Comparison of ENCODE assay signal across 39 cellular contexts in the genomic region with DNA sequence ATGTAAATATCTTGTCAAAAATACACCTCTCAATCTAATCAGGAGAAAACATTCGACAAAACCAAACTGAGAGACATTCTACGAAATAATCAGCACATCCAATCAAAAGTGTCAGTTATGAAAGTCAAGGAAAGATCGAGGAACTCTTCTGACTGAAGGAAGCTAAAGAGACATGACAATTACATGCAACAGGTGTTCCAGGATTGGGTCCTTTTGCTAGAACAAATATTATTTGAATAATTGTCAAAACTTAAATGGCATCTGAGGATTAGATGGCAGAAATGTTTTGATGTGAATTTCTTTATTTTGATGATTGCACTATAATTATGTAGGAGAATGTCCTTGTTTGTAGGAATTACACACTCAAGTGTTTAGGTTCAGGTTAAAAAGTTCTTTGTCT.
"Had no signal": no experiment of that assay in that cellular context is flagged by ENCODE, and none has a peak within 500 bp of the region (broad histone marks: within the 10 kb centered on the region; RNA-seq: fewer than 3 reads in every experiment).

No MANE protein-coding gene starts in this region.

- H3K36me3 Mint-ChIP-seq: activated naive CD4-positive, alpha-beta T cell treated with anti-CD3 and anti-CD28 coated beads, Interleukin-2, amount 10 ng/mL, durations not matched to agents 7 days and 5 days; activated naive CD4-positive, alpha-beta T cell treated with anti-CD3 and anti-CD28 coated beads, Interleukin-2, amount 50 U/mL, for 24 hours; activated naive CD4-positive, alpha-beta T cell treated with anti-CD3 and anti-CD28 coated beads, Interleukin-2, amount 50 U/mL, for 72 hours; activated naive CD8-positive, alpha-beta T cell; activated naive CD8-positive, alpha-beta T cell treated with anti-CD3 and anti-CD28 coated beads for 36 hours; activated naive CD8-positive, alpha-beta T cell treated with anti-CD3 and anti-CD28 coated beads, Interleukin-2, amount 10 ng/mL, durations not matched to agents 7 days and 5 days; brain had no signal

- H3K36me3 ChIP-seq: adrenal gland, ascending aorta, brain microvascular endothelial cell, breast epithelium, cardiac muscle cell had no signal

- H3K27me3 ChIP-seq: ascending aorta, body of pancreas, breast epithelium, cardiac muscle cell had no signal

- FAIRE-seq: astrocyte, bronchial epithelial cell had no signal

- H3K4me3 Mint-ChIP-seq: activated naive CD4-positive, alpha-beta T cell treated with anti-CD3 and anti-CD28 coated beads for 36 hours; activated naive CD4-positive, alpha-beta T cell treated with anti-CD3 and anti-CD28 coated beads, Interleukin-2, amount 10 ng/mL, durations not matched to agents 7 days and 5 days; activated naive CD4-positive, alpha-beta T cell treated with anti-CD3 and anti-CD28 coated beads, Interleukin-2, amount 50 U/mL, for 24 hours; activated naive CD8-positive, alpha-beta T cell; activated naive CD8-positive, alpha-beta T cell treated with anti-CD3 and anti-CD28 coated beads for 36 hours; activated naive CD8-positive, alpha-beta T cell treated with anti-CD3 and anti-CD28 coated beads, Interleukin-2, amount 10 ng/mL, durations not matched to agents 7 days and 5 days; activated naive CD8-positive, alpha-beta T cell treated with anti-CD3 and anti-CD28 coated beads, Interleukin-2, amount 50 U/mL, for 24 hours; activated T-cell treated with anti-CD3 and anti-CD28 coated beads, Interleukin-2, amount 50 U/mL, for 24 hours; activated T-cell treated with anti-CD3 and anti-CD28 coated beads, Interleukin-2, amount 50 U/mL, for 4 hours; activated T-cell treated with anti-CD3 and anti-CD28 coated beads, Interleukin-2, amount 50 U/mL, for 72 hours; activated T-helper 1 cell treated with anti-CD3 and anti-CD28 coated beads, Interleukin-12 subunit alpha, Interleukin-12 subunit beta, Interleukin-2, Interleukin-4 antibody, amounts not matched to agents 30 ng/mL and 10 ng/mL and 1 ng/mL, durations not matched to agents 14 hours and 24 hours and 36 hours; activated T-helper 17 cell treated with anti-CD3 and anti-CD28 coated beads, Interleukin-2, amount 50 U/mL, for 72 hours; brain; central memory CD8-positive, alpha-beta T cell had no signal

- H3K4me1 Mint-ChIP-seq: activated naive CD4-positive, alpha-beta T cell treated with anti-CD3 and anti-CD28 coated beads, Interleukin-2, amount 10 ng/mL, durations not matched to agents 7 days and 5 days; activated naive CD4-positive, alpha-beta T cell treated with anti-CD3 and anti-CD28 coated beads, Interleukin-2, amount 50 U/mL, for 24 hours; activated naive CD8-positive, alpha-beta T cell treated with anti-CD3 and anti-CD28 coated beads for 36 hours; activated naive CD8-positive, alpha-beta T cell treated with anti-CD3 and anti-CD28 coated beads, Interleukin-2, amount 10 ng/mL, durations not matched to agents 7 days and 5 days; activated naive CD8-positive, alpha-beta T cell treated with anti-CD3 and anti-CD28 coated beads, Interleukin-2, amount 50 U/mL, for 24 hours; activated T-helper 17 cell treated with anti-CD3 and anti-CD28 coated beads, Interleukin-2, amount 50 U/mL, for 72 hours; central memory CD8-positive, alpha-beta T cell had no signal

- H3K9me3 Mint-ChIP-seq: activated naive CD4-positive, alpha-beta T cell treated with anti-CD3 and anti-CD28 coated beads for 36 hours; activated naive CD4-positive, alpha-beta T cell treated with anti-CD3 and anti-CD28 coated beads, Interleukin-2, amount 10 ng/mL, durations not matched to agents 7 days and 5 days; activated naive CD4-positive, alpha-beta T cell treated with anti-CD3 and anti-CD28 coated beads, Interleukin-2, amount 50 U/mL, for 24 hours; activated naive CD4-positive, alpha-beta T cell treated with anti-CD3 and anti-CD28 coated beads, Interleukin-2, amount 50 U/mL, for 72 hours; activated naive CD8-positive, alpha-beta T cell treated with anti-CD3 and anti-CD28 coated beads for 36 hours; activated naive CD8-positive, alpha-beta T cell treated with anti-CD3 and anti-CD28 coated beads, Interleukin-2, amount 10 ng/mL, durations not matched to agents 7 days and 5 days; activated naive CD8-positive, alpha-beta T cell treated with anti-CD3 and anti-CD28 coated beads, Interleukin-2, amount 50 U/mL, for 24 hours; activated T-cell treated with anti-CD3 and anti-CD28 coated beads, Interleukin-2, amount 50 U/mL, for 24 hours; activated T-cell treated with anti-CD3 and anti-CD28 coated beads, Interleukin-2, amount 50 U/mL, for 4 hours; activated T-cell treated with anti-CD3 and anti-CD28 coated beads, Interleukin-2, amount 50 U/mL, for 72 hours; activated T-helper 1 cell treated with anti-CD3 and anti-CD28 coated beads, Interleukin-12 subunit alpha, Interleukin-12 subunit beta, Interleukin-2, Interleukin-4 antibody, amounts not matched to agents 30 ng/mL and 10 ng/mL and 1 ng/mL, durations not matched to agents 14 hours and 24 hours and 36 hours; activated T-helper 17 cell treated with anti-CD3 and anti-CD28 coated beads, Interleukin-2, amount 50 U/mL, for 72 hours; activated T-helper 2 cell treated with anti-CD3 and anti-CD28 coated beads, Interferon-gamma antibody, Interleukin-2, Interleukin-4, amounts not matched to agents 10 μg/mL and 5 μg/mL and 100 μg/mL, durations not matched to agents 14 hours and 24 hours and 36 hours; brain; central memory CD8-positive, alpha-beta T cell had no signal

- ATAC-seq: activated naive CD4-positive, alpha-beta T cell treated with anti-CD3 and anti-CD28 coated beads, Interleukin-2, amount 50 U/mL, for 72 hours; activated naive CD8-positive, alpha-beta T cell treated with anti-CD3 and anti-CD28 coated beads, Interleukin-2, amount 50 U/mL, for 24 hours; activated T-cell treated with anti-CD3 and anti-CD28 coated beads, Interleukin-2, amount 50 U/mL, for 4 hours; activated T-cell treated with anti-CD3 and anti-CD28 coated beads, Interleukin-2, amount 50 U/mL, for 72 hours; activated T-helper 17 cell treated with anti-CD3 and anti-CD28 coated beads, Interleukin-2, amount 50 U/mL, for 72 hours; body of pancreas had no signal

- DNase-seq: activated effector memory CD4-positive, alpha-beta T cell treated with anti-CD3 and anti-CD28 coated beads, Interleukin-2, amount 50 U/mL, for 16 hours; activated effector memory CD4-positive, alpha-beta T cell treated with Interleukin-2 at 50 U/mL for 16 hours; activated gamma-delta T cell; activated gamma-delta T cell treated with Interleukin-2 at 50 U/mL for 16 hours; activated naive CD4-positive, alpha-beta T cell; activated naive CD4-positive, alpha-beta T cell treated with anti-CD3 and anti-CD28 coated beads for 36 hours; activated naive CD4-positive, alpha-beta T cell treated with anti-CD3 and anti-CD28 coated beads, Interleukin-2, amount 10 ng/mL, durations not matched to agents 7 days and 5 days; activated naive CD4-positive, alpha-beta T cell treated with anti-CD3 and anti-CD28 coated beads, Interleukin-2, amount 50 U/mL, for 16 hours; activated naive CD4-positive, alpha-beta T cell treated with Interleukin-2 at 50 U/mL for 16 hours; activated naive CD8-positive, alpha-beta T cell treated with anti-CD3 and anti-CD28 coated beads for 36 hours; activated naive CD8-positive, alpha-beta T cell treated with anti-CD3 and anti-CD28 coated beads, Interleukin-2, amount 10 ng/mL, durations not matched to agents 7 days and 5 days; activated naive CD8-positive, alpha-beta T cell treated with anti-CD3 and anti-CD28 coated beads, Interleukin-2, amount 50 U/mL, for 24 hours; activated T-cell treated with anti-CD3 and anti-CD28 coated beads, Interleukin-2, amount 50 U/mL, for 24 hours; activated T-cell treated with anti-CD3 and anti-CD28 coated beads, Interleukin-2, amount 50 U/mL, for 4 hours; activated T-cell treated with anti-CD3 and anti-CD28 coated beads, Interleukin-2, amount 50 U/mL, for 48 hours; activated T-cell treated with anti-CD3 and anti-CD28 coated beads, Interleukin-2, amount 50 U/mL, for 72 hours; adrenal gland; amniotic stem cell; amygdala; anterior cingulate cortex; aorta; body of pancreas; brain microvascular endothelial cell; caudate nucleus; central memory CD4-positive, alpha-beta T cell; cerebellar nuclear complex had no signal

- H3K27ac ChIP-seq: adrenal gland, ascending aorta, body of pancreas, brain microvascular endothelial cell, breast epithelium, cardiac muscle cell had no signal

- H3K9me3 ChIP-seq: adrenal gland, ascending aorta, body of pancreas, breast epithelium had no signal

- H3K4me1 ChIP-seq: ascending aorta, body of pancreas, breast epithelium had no signal

- H3K4me3 ChIP-seq: adrenal gland, ascending aorta, body of pancreas, breast epithelium, cardiac muscle cell had no signal

- H3K27me3 Mint-ChIP-seq: activated naive CD4-positive, alpha-beta T cell treated with anti-CD3 and anti-CD28 coated beads, Interleukin-2, amount 50 U/mL, for 24 hours; activated naive CD8-positive, alpha-beta T cell had no signal

- H3K27ac Mint-ChIP-seq: activated naive CD4-positive, alpha-beta T cell treated with anti-CD3 and anti-CD28 coated beads for 36 hours; activated naive CD4-positive, alpha-beta T cell treated with anti-CD3 and anti-CD28 coated beads, Interleukin-2, amount 10 ng/mL, durations not matched to agents 7 days and 5 days; activated naive CD4-positive, alpha-beta T cell treated with anti-CD3 and anti-CD28 coated beads, Interleukin-2, amount 50 U/mL, for 24 hours; activated naive CD4-positive, alpha-beta T cell treated with anti-CD3 and anti-CD28 coated beads, Interleukin-2, amount 50 U/mL, for 72 hours; activated naive CD8-positive, alpha-beta T cell; activated naive CD8-positive, alpha-beta T cell treated with anti-CD3 and anti-CD28 coated beads for 36 hours; activated naive CD8-positive, alpha-beta T cell treated with anti-CD3 and anti-CD28 coated beads, Interleukin-2, amount 10 ng/mL, durations not matched to agents 7 days and 5 days; activated naive CD8-positive, alpha-beta T cell treated with anti-CD3 and anti-CD28 coated beads, Interleukin-2, amount 50 U/mL, for 24 hours; activated T-cell treated with anti-CD3 and anti-CD28 coated beads, Interleukin-2, amount 50 U/mL, for 24 hours; activated T-cell treated with anti-CD3 and anti-CD28 coated beads, Interleukin-2, amount 50 U/mL, for 72 hours; activated T-helper 1 cell treated with anti-CD3 and anti-CD28 coated beads, Interleukin-12 subunit alpha, Interleukin-12 subunit beta, Interleukin-2, Interleukin-4 antibody, amounts not matched to agents 30 ng/mL and 10 ng/mL and 1 ng/mL, durations not matched to agents 14 hours and 24 hours and 36 hours; activated T-helper 17 cell treated with anti-CD3 and anti-CD28 coated beads, Interleukin-2, amount 50 U/mL, for 72 hours; activated T-helper 2 cell treated with anti-CD3 and anti-CD28 coated beads, Interferon-gamma antibody, Interleukin-2, Interleukin-4, amounts not matched to agents 10 μg/mL and 5 μg/mL and 100 μg/mL, durations not matched to agents 14 hours and 24 hours and 36 hours; brain had no signal
